ENCODE assay signal across 11 cellular contexts in the genomic region with DNA sequence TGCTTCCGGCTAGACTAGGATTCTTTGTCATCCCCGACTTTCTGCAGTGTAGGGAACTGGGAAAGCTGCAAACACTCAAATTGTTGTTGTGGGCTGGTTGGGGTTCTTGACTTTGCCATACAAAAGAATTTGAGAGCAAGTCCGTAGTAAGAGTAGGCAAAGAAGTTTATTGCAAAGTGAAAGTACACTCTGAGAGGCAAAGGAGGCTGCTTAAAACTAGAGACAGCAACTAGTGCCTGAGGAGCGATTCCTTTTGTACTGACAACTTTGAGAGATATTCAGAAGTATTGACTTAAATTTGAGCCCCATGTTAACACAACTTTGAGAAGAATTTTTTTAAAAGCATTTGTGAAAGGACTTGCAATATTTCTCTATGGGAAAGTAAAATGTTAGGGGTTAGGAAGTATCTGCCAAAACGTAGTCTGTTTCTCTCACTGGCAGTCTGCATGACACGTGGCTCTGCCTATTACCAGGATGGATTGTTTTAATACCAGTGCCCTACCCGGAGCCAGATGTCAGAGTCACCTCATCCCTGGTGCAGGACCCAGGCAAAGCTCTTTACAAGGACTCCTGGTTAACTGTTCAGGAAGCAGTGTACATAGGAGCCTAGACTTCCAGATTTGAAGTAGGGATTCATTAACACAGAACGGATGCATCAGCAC.
DNase-seq lines count a peak whose midpoint lies in the region; ATAC-seq and TF ChIP-seq lines count a peak whose summit lies in the region.
"Had no signal": no experiment of that assay in that cellular context is flagged by ENCODE, and none has a peak within 500 bp of the region (broad histone marks: within the 10 kb centered on the region; RNA-seq: fewer than 3 reads in every experiment).

No MANE protein-coding gene starts in this region.

- no peaks in the 10 kb centered on the region for H3K36me3 Mint-ChIP-seq in activated CD8-positive, alpha-beta T cell treated with anti-CD3 and anti-CD28 coated beads for 36 hours (ENCODE audit: low read depth)
- no peaks in the 10 kb centered on the region for H3K36me3 Mint-ChIP-seq in immature natural killer cell

- no peaks in the 10 kb centered on the region for H3K36me3 ChIP-seq in suprapubic skin

- TF ChIP-seq CTCF in activated CD8-positive, alpha-beta T cell treated with anti-CD3 and anti-CD28 coated beads for 36 hours (IDR thresholded peaks at IDR 0.05) = no peak
- no peak for TF ChIP-seq CTCF in suprapubic skin (IDR thresholded peaks at IDR 0.05)

- H3K27me3 ChIP-seq in suprapubic skin = no peaks in the 10 kb centered on the region

- H3K4me3 Mint-ChIP-seq in activated CD8-positive, alpha-beta T cell treated with anti-CD3 and anti-CD28 coated beads for 36 hours = peak overlapping the region; percentile 63
- H3K4me3 Mint-ChIP-seq in immature natural killer cell = peak overlapping the region; percentile 71 to 89 (median 85)
- H3K4me3 Mint-ChIP-seq: H9 had no signal

- POLR2A ChIA-PET in activated CD8-positive, alpha-beta T cell treated with anti-CD3 and anti-CD28 coated beads for 36 hours (lab: Charles Lee) = interaction anchor here (1.2 kb wide), 1 partner anchor 21 kb away, joined by 3 read pairs; no protein-coding TSS in a partner anchor

- peaks cover 1% of the 10 kb centered on the region for H3K9me3 Mint-ChIP-seq in activated CD8-positive, alpha-beta T cell treated with anti-CD3 and anti-CD28 coated beads for 36 hours
- no peaks in the 10 kb centered on the region for H3K9me3 Mint-ChIP-seq in immature natural killer cell

- H3K4me1 Mint-ChIP-seq in activated CD8-positive, alpha-beta T cell treated with anti-CD3 and anti-CD28 coated beads for 36 hours (ENCODE audit: low read depth) = peaks cover 28% of the 10 kb centered on the region
- peaks cover 55 to 59% of the 10 kb centered on the region in 2 donors for H3K4me1 Mint-ChIP-seq in immature natural killer cell
- H3K4me1 Mint-ChIP-seq: H9 had no signal

- WGBS in suprapubic skin = 27% methylated on average over 8 of the region's 8 CpGs

- H3K27me3 Mint-ChIP-seq in activated CD8-positive, alpha-beta T cell treated with anti-CD3 and anti-CD28 coated beads for 36 hours = peaks cover 2% of the 10 kb centered on the region
- peaks cover 6 to 10% (median 8%) of the 10 kb centered on the region in 3 donors for H3K27me3 Mint-ChIP-seq in immature natural killer cell (ENCODE audit: low read depth in 3 of 3)

- TF ChIP-seq POLR2A in suprapubic skin (IDR thresholded peaks at IDR 0.05) = no peak

- H3K27ac ChIP-seq in suprapubic skin = no peak overlapping the region

- peak overlapping the region; percentile 25 for H3K4me3 ChIP-seq in suprapubic skin

- peak; percentile 47 for ATAC-seq in activated CD8-positive, alpha-beta T cell treated with anti-CD3 and anti-CD28 coated beads for 36 hours
- no peak for ATAC-seq in GM19351 (IDR thresholded peaks at IDR 0.05; ENCODE audit: unreplicated experiment)
- ATAC-seq in HG02763 (IDR thresholded peaks at IDR 0.05; ENCODE audit: unreplicated experiment) = no peak

- no peaks in the 10 kb centered on the region for H3K9me3 ChIP-seq in suprapubic skin

- peak; percentile 63 for DNase-seq in activated CD8-positive, alpha-beta memory T cell treated with anti-CD3 and anti-CD28 coated beads for 24 hours
- no peak for DNase-seq in activated CD8-positive, alpha-beta memory T cell treated with anti-CD3 and anti-CD28 coated beads, Interleukin-2, amount 50 U/mL, for 4 hours
- peak; percentile 17 for DNase-seq in activated CD8-positive, alpha-beta T cell treated with anti-CD3 and anti-CD28 coated beads for 36 hours
- DNase-seq in immature natural killer cell (no peak), suprapubic skin (ENCODE audit: low spot score in 2 of 2) (no peak), NCI-H2171 treated with DMSO at 0.1 percent for 48 hours (lab: John Stamatoyannopoulos, UW) (no peak)
- DNase-seq: amygdala, H9, NCI-H2171 had no signal

- CTCF ChIA-PET in activated CD8-positive, alpha-beta T cell treated with anti-CD3 and anti-CD28 coated beads for 36 hours (lab: Charles Lee) = interaction anchor here (1.3 to 2.0 kb wide), 4 partner anchors 18 to 88 kb away, joined by 3 to 7 read pairs (median 6); no protein-coding TSS in a partner anchor

- intact Hi-C loops in activated CD8-positive, alpha-beta T cell treated with anti-CD3 and anti-CD28 coated beads for 36 hours (cut with micrococcal nuclease) = no loop called here

- H3K4me1 ChIP-seq in suprapubic skin = no peaks in the 10 kb centered on the region

- peak overlapping the region; percentile 81 for H3K27ac Mint-ChIP-seq in activated CD8-positive, alpha-beta T cell treated with anti-CD3 and anti-CD28 coated beads for 36 hours
- peak overlapping the region; percentile 73 to 96 (median 94) for H3K27ac Mint-ChIP-seq in immature natural killer cell
- H3K27ac Mint-ChIP-seq: H9 had no signal

- TF ChIP-seq EP300 in suprapubic skin (IDR thresholded peaks at IDR 0.05) = no peak

Comparison
In these comparisons a context has a peak if more than half of its experiments do, and no peak if none do; other contexts are left out.
1. DNase-seq: peak in activated CD8-positive, alpha-beta memory T cell treated with anti-CD3 and anti-CD28 coated beads for 24 hours (single experiment) and activated CD8-positive, alpha-beta T cell treated with anti-CD3 and anti-CD28 coated beads for 36 hours (single experiment); none in activated CD8-positive, alpha-beta memory T cell treated with anti-CD3 and anti-CD28 coated beads, Interleukin-2, amount 50 U/mL, for 4 hours (single experiment), immature natural killer cell (0 of 3), suprapubic skin (0 of 2) and NCI-H2171 treated with DMSO at 0.1 percent for 48 hours (single experiment).